ENCODE assay signal across 17 cellular contexts in the genomic region with DNA sequence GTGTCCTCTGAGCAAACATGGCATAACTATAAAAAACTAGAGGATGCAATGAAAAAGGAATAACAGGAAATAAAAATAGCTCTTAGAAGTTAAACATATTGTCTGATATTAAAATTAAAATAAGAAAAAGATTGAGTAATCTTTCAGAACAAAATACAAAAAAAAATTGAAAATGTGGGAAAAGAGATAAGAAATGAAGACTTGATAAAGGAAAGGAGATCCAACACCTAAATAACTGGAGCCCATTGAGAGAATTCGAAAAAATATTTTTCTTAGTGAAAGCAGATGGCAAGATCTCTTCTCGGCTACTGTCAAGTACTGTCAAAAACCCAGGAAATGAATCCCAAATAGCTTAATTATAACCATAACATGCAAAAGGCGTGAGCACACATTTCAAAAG. TPM values are rescaled to one million over a fixed set of nuclear protein-coding genes. Genes with fewer than 3 reads are reported as not detected.
"Had no signal": no experiment of that assay in that cellular context is flagged by ENCODE, and none has a peak within 500 bp of the region (broad histone marks: within the 10 kb centered on the region; RNA-seq: fewer than 3 reads in every experiment).

No MANE protein-coding gene starts in this region.

- H3K9me3 Mint-ChIP-seq: activated naive CD4-positive, alpha-beta T cell treated with anti-CD3 and anti-CD28 coated beads, Interleukin-2, amount 50 U/mL, for 72 hours had no signal

- H3K36me3 Mint-ChIP-seq: activated naive CD4-positive, alpha-beta T cell treated with anti-CD3 and anti-CD28 coated beads, Interleukin-2, amount 50 U/mL, for 72 hours; naive thymus-derived CD8-positive, alpha-beta T cell had no signal

- H3K9me3 ChIP-seq: esophagus muscularis mucosa, lower lobe of right lung, transverse colon, uterus had no signal

- H3K27me3 ChIP-seq: adrenal gland, esophagus muscularis mucosa, transverse colon, uterus had no signal

- H3K27ac Mint-ChIP-seq: activated naive CD4-positive, alpha-beta T cell treated with anti-CD3 and anti-CD28 coated beads, Interleukin-2, amount 50 U/mL, for 72 hours; dendritic cell treated with granulocyte-macrophage colony-stimulating factor and Interleukin-4, amounts not matched to agents 40 ng/mL and 50 ng/mL, for 4 days; naive thymus-derived CD8-positive, alpha-beta T cell had no signal

- H3K4me3 ChIP-seq: adrenal gland, esophagus muscularis mucosa, lower lobe of right lung, transverse colon, uterus had no signal

- DNase-seq: activated CD4-positive, alpha-beta T cell treated with anti-CD3 and anti-CD28 coated beads, Interleukin-2, amount 50 U/mL, for 4 hours; activated gamma-delta T cell; adrenal gland; effector memory CD4-positive, alpha-beta T cell; left cardiac atrium; lower lobe of right lung; naive thymus-derived CD8-positive, alpha-beta T cell; stimulated activated CD4-positive, alpha-beta T cell treated with anti-CD3 and anti-CD28 coated beads, Interleukin-12 subunit alpha, Interleukin-12 subunit beta, amount 100 ng/mL, for 4 hours; stimulated activated CD4-positive, alpha-beta T cell treated with anti-CD3 and anti-CD28 coated beads, Interleukin-2, amount 100 ng/mL, for 24 hours; stimulated activated naive CD4-positive, alpha-beta T cell treated with Interleukin-2 at 50 U/mL for 16 hours; transverse colon; uterus had no signal

- H3K4me1 ChIP-seq: uterus had no signal

- H3K27ac ChIP-seq: esophagus muscularis mucosa, lower lobe of right lung, transverse colon, uterus had no signal

- H3K4me3 Mint-ChIP-seq: dendritic cell treated with granulocyte-macrophage colony-stimulating factor and Interleukin-4, amounts not matched to agents 40 ng/mL and 50 ng/mL, for 4 days; naive thymus-derived CD8-positive, alpha-beta T cell had no signal

- ATAC-seq: activated naive CD4-positive, alpha-beta T cell treated with anti-CD3 and anti-CD28 coated beads, Interleukin-2, amount 50 U/mL, for 72 hours; lower lobe of right lung; naive thymus-derived CD8-positive, alpha-beta T cell had no signal

- H3K36me3 ChIP-seq: transverse colon, uterus had no signal

RNA-seq across cellular contexts. Expression of a gene that starts 24.9 kb away (rescaled TPM):
- total RNA-seq: activated CD8-positive, alpha-beta memory T cell treated with anti-CD3 and anti-CD28 coated beads for 36 hours; naive thymus-derived CD8-positive, alpha-beta T cell; T-helper 2 cell treated with Interferon-gamma antibody and Interleukin-4, amounts not matched to agents 100 ng/mL and 5 ng/mL, for 36 hours had no signal
- polyA plus RNA-seq: naive thymus-derived CD8-positive, alpha-beta T cell had no signal
